ENCODE assay signal across 7 cellular contexts in the genomic region with DNA sequence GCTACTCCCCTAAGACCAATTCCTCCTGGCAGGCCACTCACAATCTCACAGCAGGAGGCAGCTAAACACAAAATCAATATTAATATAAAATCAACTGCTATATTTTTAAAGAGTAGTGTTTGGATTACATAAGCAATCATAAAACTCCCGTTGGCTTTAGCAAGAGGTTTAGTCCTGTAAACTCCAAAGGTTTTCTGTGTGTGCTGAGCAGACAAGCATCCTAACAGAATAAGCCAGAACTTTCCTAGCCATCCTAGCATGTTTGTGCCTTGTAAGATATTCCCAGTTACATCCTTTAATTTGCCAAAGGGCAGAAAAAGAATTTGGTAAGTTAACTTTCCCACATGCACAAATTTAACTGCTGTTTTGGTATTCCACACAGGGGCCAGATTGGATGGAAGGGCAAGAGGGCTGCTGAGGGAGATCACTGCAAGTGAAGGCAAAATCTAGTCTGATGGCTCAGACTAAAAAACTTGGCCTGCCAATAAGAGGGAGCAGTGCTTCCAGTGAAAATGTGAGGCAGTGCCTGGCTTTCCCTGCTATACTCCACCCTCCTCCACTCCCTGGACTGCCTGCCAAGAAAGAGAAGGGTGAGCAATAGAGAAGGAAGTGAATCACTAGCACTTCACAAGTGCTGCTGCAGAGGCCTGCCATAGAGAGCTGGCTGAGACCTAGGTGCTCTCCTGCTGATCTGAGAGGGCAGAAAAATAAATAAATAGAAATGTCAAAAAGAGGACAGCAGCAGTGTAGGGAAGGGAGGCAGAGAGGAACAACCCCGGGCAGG. TPM values are rescaled to one million over a fixed set of nuclear protein-coding genes. Genes with fewer than 3 reads are reported as not detected.
DNase-seq lines count a peak whose midpoint lies in the region; ATAC-seq, FAIRE-seq and TF ChIP-seq lines count a peak whose summit lies in the region.
"Not testable (repeated sequence)": the region's sequence is repeated elsewhere in the genome, so short reads cannot be mapped to it uniquely, and the experiment has no call there.

No MANE protein-coding gene starts in this region.

- peaks cover 18% of the 10 kb centered on the region for H3K79me2 ChIP-seq in GM23338 (replicated peaks; ENCODE audit: insufficient read depth)
- not testable (repeated sequence) for H3K79me2 ChIP-seq in mesendoderm (ENCODE audit: control insufficient read depth, insufficient read depth, low read length)

- not testable (repeated sequence) for TF ChIP-seq CTCF in GM23338 (conservative IDR thresholded peaks at IDR 0.05; ENCODE audit: low read depth in 2 of 2); body of pancreas (IDR thresholded peaks at IDR 0.05)

- not testable (repeated sequence) for H3K56ac ChIP-seq in mesendoderm (ENCODE audit: low read length)

- H4K5ac ChIP-seq in mesendoderm (ENCODE audit: low read length), result not testable (repeated sequence)

- FAIRE-seq in small intestine (lab: Jason Lieb, UNC), result not testable (repeated sequence)

- not testable (repeated sequence) for H2BK120ac ChIP-seq in mesendoderm (ENCODE audit: low read depth, low read length)

- not testable (repeated sequence) for H3K27me3 Mint-ChIP-seq in GM23338 (ENCODE audit: insufficient read depth, low read depth, poor library complexity); activated CD4-positive, alpha-beta T cell treated with anti-CD3 and anti-CD28 coated beads, Interleukin-2, amount 10 ng/mL, durations not matched to agents 7 days and 5 days

- H3K4me1 ChIP-seq in GM23338 (ENCODE audit: insufficient read depth); mesendoderm (ENCODE audit: control insufficient read depth, low read depth, low read length); small intestine (ENCODE audit: control insufficient read depth in 2 of 2, insufficient read depth in 1 of 2, low read depth in 1 of 2, low read length in 1 of 2): not testable (repeated sequence)
- peaks cover 28% of the 10 kb centered on the region for H3K4me1 ChIP-seq in body of pancreas

- ATAC-seq in GM23338, result peak; percentile 82
- peak; percentile 97 for ATAC-seq in body of pancreas

- not testable (repeated sequence) for H2BK15ac ChIP-seq in mesendoderm (replicated peaks; ENCODE audit: low read depth)

- not testable (repeated sequence) for H3K27me3 ChIP-seq in GM23338 (ENCODE audit: insufficient read depth); body of pancreas; mesendoderm (ENCODE audit: insufficient read depth, low read length, poor library complexity); small intestine (ENCODE audit: control insufficient read depth in 2 of 2, insufficient read depth in 2 of 2, low read length in 2 of 2)

- H3K4me3 ChIP-seq in GM23338; body of pancreas; mesendoderm (ENCODE audit: low read length); small intestine (ENCODE audit: low read depth in 1 of 2, low read length in 2 of 2): not testable (repeated sequence)

- CTCF ChIA-PET in activated CD4-positive, alpha-beta T cell treated with anti-CD3 and anti-CD28 coated beads, Interleukin-2, amount 10 ng/mL, durations not matched to agents 7 days and 5 days (lab: Charles Lee), result not testable (repeated sequence)

- not testable (repeated sequence) for H2BK5ac ChIP-seq in mesendoderm (ENCODE audit: low read length)

- H3F3A ChIP-seq in GM23338 (replicated peaks; ENCODE audit: low read depth), result not testable (repeated sequence)

- not testable (repeated sequence) for H4K8ac ChIP-seq in mesendoderm (ENCODE audit: low read depth, low read length)

- not testable (repeated sequence) for H2AFZ ChIP-seq in GM23338

- H3K79me1 ChIP-seq in mesendoderm (ENCODE audit: low read length), result not testable (repeated sequence)

- not testable (repeated sequence) for H3K4me2 ChIP-seq in GM23338; mesendoderm (ENCODE audit: low read length)

- not testable (repeated sequence) for H3K9me3 ChIP-seq in body of pancreas; small intestine (ENCODE audit: control insufficient read depth, low read depth)

- H3K9me3 Mint-ChIP-seq in GM23338; activated CD4-positive, alpha-beta T cell treated with anti-CD3 and anti-CD28 coated beads, Interleukin-2, amount 10 ng/mL, durations not matched to agents 7 days and 5 days: not testable (repeated sequence)

- H3K4ac ChIP-seq in mesendoderm (ENCODE audit: low read depth, low read length), result not testable (repeated sequence)

- 6 to 28% methylated on average over 2 of the region's 2 CpGs for WGBS in body of pancreas, 2 donors
- no CpG with 5 or more reads among the region's 2 CpGs for WGBS in mesendoderm (ENCODE audit: extremely low coverage, insufficient coverage, low lambda C conversion rate)
- WGBS in small intestine, 3 donors, result 15 to 40% (median 38%) methylated on average over 1 of the region's 2 CpGs

- intact Hi-C loops in body of pancreas (cut with DNase I), result not testable (repeated sequence)

- DNase-seq in GM23338 (ENCODE audit: low spot score); activated CD4-positive, alpha-beta T cell treated with anti-CD3 and anti-CD28 coated beads, Interleukin-2, amount 10 ng/mL, durations not matched to agents 7 days and 5 days: not testable (repeated sequence)
- DNase-seq in NCI-H510A treated with DMSO at 0.1 percent for 48 hours (lab: John Stamatoyannopoulos, UW) (peak; percentile 6), body of pancreas (peak; percentile 69 to 82 (median 80)), foreskin melanocyte (peak; percentile 32), mesendoderm (peak; percentile 53), small intestine (peak; percentile 76)

- not testable (repeated sequence) for H4K20me1 ChIP-seq in GM23338 (replicated peaks; ENCODE audit: insufficient read depth)

- not testable (repeated sequence) for H3K9ac ChIP-seq in mesendoderm (ENCODE audit: low read length)

- TF ChIP-seq POLR2A in body of pancreas (IDR thresholded peaks at IDR 0.05), result not testable (repeated sequence)

- H3K23ac ChIP-seq in mesendoderm (ENCODE audit: low read length), result not testable (repeated sequence)

- not testable (repeated sequence) for H3K36me3 Mint-ChIP-seq in GM23338 (ENCODE audit: low read depth); activated CD4-positive, alpha-beta T cell treated with anti-CD3 and anti-CD28 coated beads, Interleukin-2, amount 10 ng/mL, durations not matched to agents 7 days and 5 days (ENCODE audit: low read depth)

- not testable (repeated sequence) for H2AK5ac ChIP-seq in mesendoderm (ENCODE audit: low read length)

- H3K27ac Mint-ChIP-seq in GM23338, result not testable (repeated sequence)
- peak overlapping the region; percentile 81 for H3K27ac Mint-ChIP-seq in activated CD4-positive, alpha-beta T cell treated with anti-CD3 and anti-CD28 coated beads, Interleukin-2, amount 10 ng/mL, durations not matched to agents 7 days and 5 days

- H3K27ac ChIP-seq in GM23338 (ENCODE audit: low read depth); mesendoderm (ENCODE audit: low read depth, low read length); small intestine (ENCODE audit: low read depth in 1 of 2, low read length in 1 of 2): not testable (repeated sequence)
- H3K27ac ChIP-seq in body of pancreas, result peak overlapping the region in 3 of 4 donors; percentile 29 to 63 (median 61)

- H3K18ac ChIP-seq in mesendoderm (ENCODE audit: low read length), result not testable (repeated sequence)

- not testable (repeated sequence) for H3K4me3 Mint-ChIP-seq in GM23338
- peak overlapping the region; percentile 1 for H3K4me3 Mint-ChIP-seq in activated CD4-positive, alpha-beta T cell treated with anti-CD3 and anti-CD28 coated beads, Interleukin-2, amount 10 ng/mL, durations not matched to agents 7 days and 5 days

- H3K4me1 Mint-ChIP-seq in GM23338, result not testable (repeated sequence)
- peaks cover 37% of the 10 kb centered on the region for H3K4me1 Mint-ChIP-seq in activated CD4-positive, alpha-beta T cell treated with anti-CD3 and anti-CD28 coated beads, Interleukin-2, amount 10 ng/mL, durations not matched to agents 7 days and 5 days

- POLR2A ChIA-PET in activated CD4-positive, alpha-beta T cell treated with anti-CD3 and anti-CD28 coated beads, Interleukin-2, amount 10 ng/mL, durations not matched to agents 7 days and 5 days (lab: Charles Lee), result not testable (repeated sequence)

- H3K9me2 ChIP-seq in GM23338 (ENCODE audit: insufficient read depth), result not testable (repeated sequence)

- H3K36me3 ChIP-seq in GM23338 (ENCODE audit: insufficient read depth); body of pancreas (replicated peaks in 1 of 2; ENCODE audit: insufficient read depth in 1 of 2, low read depth in 2 of 2); mesendoderm (ENCODE audit: control insufficient read depth, insufficient read depth, low read length); small intestine (ENCODE audit: control insufficient read depth in 2 of 2, insufficient read depth in 2 of 2, low read length in 2 of 2): not testable (repeated sequence)

RNA-seq across cellular contexts. Expression of a gene that starts 39.9 kb away (rescaled TPM):
- total RNA-seq in GM23338 (2014; rRNA removed; shearing (Covaris generic)), result not detected in 2 replicates
- polyA plus RNA-seq in GM23338 (2016; fragmentation: Nextera tagmentation; extraction: Ambion mirVana), result 0.55 and 1.1 TPM in 2 replicates
- under 1 TPM; 0.30 to 0.58 TPM for total RNA-seq in activated CD4-positive, alpha-beta T cell treated with anti-CD3 and anti-CD28 coated beads, Interleukin-2, amount 10 ng/mL, durations not matched to agents 7 days and 5 days
- total RNA-seq in body of pancreas, result under 1 TPM in 1 of 2 donors, not detected in 1; 0.26 TPM
- polyA plus RNA-seq in mesendoderm (2013, experiment 1 of 2), result not detected
- not detected for polyA plus RNA-seq in mesendoderm (2013, experiment 2 of 2)
- under 1 TPM in 1 of 3 donors, not detected in 2; 0.10 TPM for polyA plus RNA-seq in small intestine

RNA-seq across cellular contexts. Expression of a gene that starts 44.0 kb away (rescaled TPM):
- total RNA-seq in GM23338 (2014; rRNA removed; shearing (Covaris generic)), result 3.3 and 9.1 TPM in 2 replicates
- polyA plus RNA-seq in GM23338 (2016; fragmentation: Nextera tagmentation; extraction: Ambion mirVana) (6.8 and 8.7 TPM in 2 replicates), small intestine (10 to 100 TPM in 2 of 3 donors, 1 to 10 TPM in 1; 8.9 to 14.5 (median 13.9) TPM)
- total RNA-seq in activated CD4-positive, alpha-beta T cell treated with anti-CD3 and anti-CD28 coated beads, Interleukin-2, amount 10 ng/mL, durations not matched to agents 7 days and 5 days, result 10 to 100 TPM; 11.3 to 12.4 TPM
- total RNA-seq in body of pancreas, result 1 to 10 TPM; 4.2 to 7.9 TPM
- 3.9 TPM for polyA plus RNA-seq in mesendoderm (2013, experiment 1 of 2)
- 3.7 TPM for polyA plus RNA-seq in mesendoderm (2013, experiment 2 of 2)
